ENCODE assay signal across 6 cellular contexts in the genomic region with DNA sequence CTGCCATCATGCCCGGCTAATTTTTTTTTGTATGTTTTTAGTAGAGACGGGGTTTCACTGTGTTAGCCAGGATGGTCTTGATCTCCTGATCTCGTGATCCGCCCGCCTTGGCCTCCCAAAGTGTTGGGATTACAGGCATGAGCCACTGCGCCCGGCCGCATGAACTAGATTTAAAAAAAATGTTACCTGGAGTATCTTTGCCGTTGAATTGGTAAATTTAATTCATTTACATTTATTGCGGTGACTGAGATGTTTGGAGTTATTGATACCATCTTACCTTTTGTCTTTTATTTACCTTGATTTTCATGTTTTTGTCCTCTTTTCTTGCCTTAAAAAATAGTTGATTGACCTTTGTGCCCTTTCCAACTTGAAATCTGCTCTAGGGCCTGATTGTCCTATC. TPM values are rescaled to one million over a fixed set of nuclear protein-coding genes. Genes with fewer than 3 reads are reported as not detected.
"Had no signal": no experiment of that assay in that cellular context is flagged by ENCODE, and none has a peak within 500 bp of the region (broad histone marks: within the 10 kb centered on the region; RNA-seq: fewer than 3 reads in every experiment).

No MANE protein-coding gene starts in this region.

RNA-seq across cellular contexts. Expression of gene CHRM1, which starts 24.4 kb away (rescaled TPM):
- total RNA-seq: GM23248, H1, H4, H7, H9, HFFc6 had no signal
- polyA plus RNA-seq: GM23248 had no signal

RNA-seq across cellular contexts. Expression of gene SLC22A6, which starts 39.2 kb away (rescaled TPM):
- total RNA-seq: GM23248, H1, H4, H7, H9, HFFc6 had no signal
- polyA plus RNA-seq: GM23248, H1 had no signal
